In the genomic region with DNA sequence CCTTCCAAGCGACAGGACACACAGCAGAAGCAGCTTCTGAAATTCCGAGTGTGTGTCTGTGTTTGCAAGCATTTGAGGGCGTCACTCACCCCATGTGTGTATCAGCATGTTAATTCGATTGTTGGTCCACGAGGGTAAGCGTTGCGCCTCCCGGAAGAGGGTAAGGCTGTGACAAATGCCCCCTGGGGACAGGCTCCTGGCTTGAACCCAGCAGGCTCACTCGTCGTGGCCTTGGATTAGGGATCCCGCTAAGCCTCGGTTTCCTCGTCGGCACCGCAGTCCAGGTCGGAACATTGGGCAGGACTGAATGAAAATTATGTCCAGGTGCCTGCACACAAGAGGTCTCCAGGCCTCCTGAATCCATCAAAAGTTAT, we compare ENCODE assay signal across 9 cellular contexts. TPM values are rescaled to one million over a fixed set of nuclear protein-coding genes. Genes with fewer than 3 reads are reported as not detected.
DNase-seq lines count a peak whose midpoint lies in the region; ATAC-seq, FAIRE-seq and TF ChIP-seq lines count a peak whose summit lies in the region.
"Had no signal": no experiment of that assay in that cellular context is flagged by ENCODE, and none has a peak within 500 bp of the region (broad histone marks: within the 10 kb centered on the region; RNA-seq: fewer than 3 reads in every experiment).

No MANE protein-coding gene starts in this region.

- intact Hi-C loops in A673 (cut with micrococcal nuclease; ENCODE audit: unreplicated experiment): no loop called here
- intact Hi-C loops in GM12878 (cut with micrococcal nuclease; ENCODE audit: unreplicated experiment): no loop called here

- H3K4me1 ChIP-seq in A673 (ENCODE audit: insufficient read depth, low read length, poor library complexity, severe bottlenecking) (peaks cover 9% of the 10 kb centered on the region), GM12878 (ENCODE audit: control insufficient read depth, insufficient read depth, low read length) (peaks cover 14% of the 10 kb centered on the region), mesendoderm (ENCODE audit: control insufficient read depth, low read depth, low read length) (no peaks in the 10 kb centered on the region)
- H3K4me1 ChIP-seq: SJSA1 had no signal

- H3K27me3 ChIP-seq in A673 (replicated peaks; ENCODE audit: insufficient read depth, low read depth, low read length, poor library complexity) (no peaks in the 10 kb centered on the region), HL-60 (ENCODE audit: insufficient read depth, poor library complexity, severe bottlenecking) (no peaks in the 10 kb centered on the region), GM12878 (replicated peaks in 1 of 2; ENCODE audit: control insufficient read depth in 2 of 2, insufficient read depth in 2 of 2, low read length in 1 of 2) (no peaks in the 10 kb centered on the region), mesendoderm (ENCODE audit: insufficient read depth, low read length, poor library complexity) (no peaks in the 10 kb centered on the region)

- H3K23ac ChIP-seq in mesendoderm (ENCODE audit: low read length): no peak overlapping the region

- no peak for TF ChIP-seq CTCF in A673 (conservative IDR thresholded peaks at IDR 0.05; ENCODE audit: low read depth, low read length)
- no peak for TF ChIP-seq CTCF in HL-60 (IDR thresholded peaks at IDR 0.05; ENCODE audit: insufficient read depth, low read length)
- TF ChIP-seq CTCF in GM12878 (IDR thresholded peaks at IDR 0.05 in 2 of 3, conservative IDR thresholded peaks at IDR 0.05 in 1 of 3; ENCODE audit: control insufficient read depth in 2 of 3, extremely low read depth in 1 of 3, insufficient read depth in 1 of 3, low read depth in 3 of 3, low read length in 3 of 3): no peak

- BruUV-seq in A673 (replicated peaks; lab: Mats Ljungman, UMichigan) (no TSS peak), GM12878 (replicated peaks; lab: Mats Ljungman, UMichigan) (TSS peak; percentile 68)

- POLR2A ChIA-PET in A673 (lab: Charles Lee; ENCODE audit: low non-redundant PET) (no interaction called here), GM12878 (lab: Charles Lee) (no interaction called here)

- H3K4ac ChIP-seq in mesendoderm (ENCODE audit: low read depth, low read length): no peak overlapping the region

- ATAC-seq in GM12878 (no peak), HG02759 (IDR thresholded peaks at IDR 0.05; ENCODE audit: unreplicated experiment) (no peak)

- H3K18ac ChIP-seq in mesendoderm (ENCODE audit: low read length): no peak overlapping the region

- H2AFZ ChIP-seq in GM12878 (ENCODE audit: control insufficient read depth, low read depth, low read length): peak overlapping the region; percentile 99

- TF ChIP-seq RAD21 in GM12878 (IDR thresholded peaks at IDR 0.05; ENCODE audit: insufficient read depth, low read depth, low read length): no peak

- TF ChIP-seq EP300 in GM12878 (IDR thresholded peaks at IDR 0.05; ENCODE audit: borderline replicate concordance in 1 of 2, control insufficient read depth in 1 of 2, low read depth in 2 of 2, low read length in 2 of 2): no peak

- H3K56ac ChIP-seq in mesendoderm (ENCODE audit: low read length): peak overlapping the region; percentile 69

- peaks cover 4% of the 10 kb centered on the region for H3K79me1 ChIP-seq in mesendoderm (ENCODE audit: low read length)

- H3K27ac ChIP-seq in A673 (ENCODE audit: low read depth, low read length, poor library complexity, severe bottlenecking): no peak overlapping the region
- peak overlapping the region; percentile 84 for H3K27ac ChIP-seq in HL-60 (replicated peaks)
- no peak overlapping the region for H3K27ac ChIP-seq in GM12878 (ENCODE audit: control insufficient read depth, insufficient read depth)
- no peak overlapping the region for H3K27ac ChIP-seq in mesendoderm (ENCODE audit: low read depth, low read length)
- H3K27ac ChIP-seq: SJSA1 had no signal

- no peak overlapping the region for H2BK5ac ChIP-seq in mesendoderm (ENCODE audit: low read length)

- H4K20me1 ChIP-seq in GM12878 (ENCODE audit: control insufficient read depth, insufficient read depth): no peaks in the 10 kb centered on the region

- RAD21 ChIA-PET in GM12878 (lab: Charles Lee; ENCODE audit: unreplicated experiment): no interaction called here

- CTCF ChIA-PET in A673 (lab: Charles Lee): no interaction called here
- CTCF ChIA-PET in GM12878 (lab: Yijun Ruan, JAX): no interaction called here

- H2AK5ac ChIP-seq in mesendoderm (ENCODE audit: low read length): no peak overlapping the region

- 87% methylated on average over 14 of the region's 16 CpGs for WGBS in GM12878 (ENCODE audit: insufficient coverage, insufficient replicate concordance, low lambda C conversion rate, missing lambda C conversion rate)
- no CpG with 5 or more reads among the region's 16 CpGs for WGBS in mesendoderm (ENCODE audit: extremely low coverage, insufficient coverage, low lambda C conversion rate)

- in situ Hi-C loops in GM12878 (cut with MboI): no loop called here

- H2BK120ac ChIP-seq in mesendoderm (ENCODE audit: low read depth, low read length): no peak overlapping the region

- no peak overlapping the region for H4K5ac ChIP-seq in mesendoderm (ENCODE audit: low read length)

- no peak for TF ChIP-seq POLR2A in GM12878 (IDR thresholded peaks at IDR 0.05; ENCODE audit: low read depth, low read length)

- peak; percentile 54 for DNase-seq in A673 (ENCODE audit: low spot score)
- no peak for DNase-seq in HL-60 (ENCODE audit: low read depth in 1 of 2, low spot score in 1 of 2)
- DNase-seq in GM12878 (ENCODE audit: low read depth, low spot score): no peak
- DNase-seq in mesendoderm: no peak
- DNase-seq in medulla oblongata (ENCODE audit: extremely low spot score): no peak
- DNase-seq in activated gamma-delta T cell (lab: John Stamatoyannopoulos, UW): no peak
- no peak for DNase-seq in DMS114 treated with DMSO at 0.1 percent for 48 hours (lab: John Stamatoyannopoulos, UW; ENCODE audit: unreplicated experiment)

- H3K36me3 ChIP-seq in A673 (ENCODE audit: insufficient read depth, low read length, poor library complexity, severe bottlenecking) (no peaks in the 10 kb centered on the region), GM12878 (ENCODE audit: control insufficient read depth in 2 of 2, insufficient read depth in 2 of 2, low read length in 1 of 2) (peaks cover 0 to 7% of the 10 kb centered on the region in 2 experiments; a peak in 1 of 4 replicates), mesendoderm (ENCODE audit: control insufficient read depth, insufficient read depth, low read length) (no peaks in the 10 kb centered on the region)

- H3K9ac ChIP-seq in GM12878 (ENCODE audit: control insufficient read depth, insufficient read depth, low read length) (no peak overlapping the region), mesendoderm (ENCODE audit: low read length) (no peak overlapping the region)

- no peak for FAIRE-seq in GM12878 (lab: Jason Lieb, UNC)

- no peak overlapping the region for H2BK15ac ChIP-seq in mesendoderm (replicated peaks; ENCODE audit: low read depth)

- SMC1A ChIA-PET in GM12878 (lab: Charles Lee; ENCODE audit: uncharacterized antibody, unreplicated experiment): no interaction called here

- H3K79me2 ChIP-seq in GM12878 (ENCODE audit: control insufficient read depth, insufficient read depth, low read length): peaks cover 18% of the 10 kb centered on the region
- no peaks in the 10 kb centered on the region for H3K79me2 ChIP-seq in mesendoderm (ENCODE audit: control insufficient read depth, insufficient read depth, low read length)

- H3K9me3 ChIP-seq in A673 (ENCODE audit: low read depth, low read length, poor library complexity, severe bottlenecking) (no peaks in the 10 kb centered on the region), GM12878 (replicated peaks; ENCODE audit: control insufficient read depth, insufficient read depth, low read length) (no peaks in the 10 kb centered on the region)
- H3K9me3 ChIP-seq: SJSA1 had no signal

- H3K4me3 ChIP-seq in A673 (ENCODE audit: low read depth, low read length, poor library complexity, severe bottlenecking) (peak overlapping the region; percentile 79), HL-60 (replicated peaks; ENCODE audit: insufficient read depth, low read length) (peak overlapping the region; percentile 80), GM12878 (peak overlapping the region; percentile 99; the same call in 1 of the 2 replicates), mesendoderm (ENCODE audit: low read length) (no peak overlapping the region)
- H3K4me3 ChIP-seq: SJSA1 had no signal

- H4K8ac ChIP-seq in mesendoderm (ENCODE audit: low read depth, low read length): no peak overlapping the region

- peak overlapping the region; percentile 86 for H3K4me2 ChIP-seq in GM12878 (ENCODE audit: control insufficient read depth, insufficient read depth)
- H3K4me2 ChIP-seq in mesendoderm (ENCODE audit: low read length): no peak overlapping the region

RNA-seq across cellular contexts. Expression of gene STXBP2, which starts 0.6 kb away (rescaled TPM):
- 49.8 and 60.0 TPM in 2 replicates for total RNA-seq in A673 (2021)
- total RNA-seq in GM12878 (2013; cell fraction: nucleolus; rRNA removed): 72.6 and 93.2 TPM in 2 replicates
- total RNA-seq in GM12878 (2014; rRNA removed): 38.9 and 48.5 TPM in 2 replicates
- total RNA-seq in GM12878 (2014; rRNA removed; fragmentation: Illumina TruSeq; extraction: Trizol): 27.2 and 27.4 TPM in 2 replicates
- total RNA-seq in GM12878 (2021): 106 and 111 TPM in 2 replicates
- polyA plus RNA-seq in GM12878 (2011; ENCODE audit: low read depth): 75.4 TPM
- polyA plus RNA-seq in GM12878 (2011; rRNA removed): 52.5 and 74.3 TPM in 2 replicates
- polyA plus RNA-seq in GM12878 (2011; cell fraction: cytosol; rRNA removed): 67.0 and 97.4 TPM in 2 replicates
- 391 and 432 TPM in 2 replicates for polyA plus RNA-seq in GM12878 (2011; cell fraction: nucleus; rRNA removed)
- 121 and 140 TPM in 2 replicates for polyA plus RNA-seq in GM12878 (2012)
- 23.3 and 43.9 TPM in 2 replicates for polyA plus RNA-seq in GM12878 (2014; fragmentation: Illumina TruSeq; extraction: Trizol)
- polyA plus RNA-seq in GM12878 (2014; fragmentation: Nextera tagmentation; extraction: Ambion mirVana): 10 to 100 TPM in 1 of 2 experiments, 1 to 10 TPM in 1; 2.6 to 11.9 TPM
- polyA plus RNA-seq in GM12878 (2014; rRNA removed): 103 and 119 TPM in 2 replicates
- 10 to 100 TPM; 95.3 to 96.5 TPM for polyA plus RNA-seq in GM12878 (2016; fragmentation: Nextera tagmentation; extraction: Ambion mirVana)
- 265 and 650 TPM in 2 replicates for polyA minus RNA-seq in GM12878 (2011; rRNA and poly(A)+ RNA removed)
- polyA minus RNA-seq in GM12878 (2011; cell fraction: cytosol; rRNA and poly(A)+ RNA removed): 52.2 and 53.7 TPM in 2 replicates
- polyA minus RNA-seq in GM12878 (2011; cell fraction: nucleus; rRNA and poly(A)+ RNA removed): 109 and 189 TPM in 2 replicates
- 24.9 TPM for polyA plus RNA-seq in mesendoderm (2013, experiment 1 of 2)
- 26.5 TPM for polyA plus RNA-seq in mesendoderm (2013, experiment 2 of 2)

RNA-seq across cellular contexts. Expression of gene PCP2, which starts 2.8 kb away (rescaled TPM):
- total RNA-seq in A673 (2021) (not detected in 2 replicates), GM12878 (2014; rRNA removed) (not detected in 2 replicates), GM12878 (2014; rRNA removed; fragmentation: Illumina TruSeq; extraction: Trizol) (0.31 TPM in 1 of 2 replicates, not detected in the other), GM12878 (2021) (0.27 and 0.62 TPM in 2 replicates)
- not detected in 2 replicates for total RNA-seq in GM12878 (2013; cell fraction: nucleolus; rRNA removed)
- polyA plus RNA-seq in GM12878 (2011; ENCODE audit: low read depth): not detected
- polyA plus RNA-seq in GM12878 (2011; rRNA removed) (0.19 TPM in 1 of 2 replicates, not detected in the other), GM12878 (2014; fragmentation: Illumina TruSeq; extraction: Trizol) (0.10 TPM in 1 of 2 replicates, not detected in the other), GM12878 (2014; fragmentation: Nextera tagmentation; extraction: Ambion mirVana) (not detected), GM12878 (2014; rRNA removed) (0.15 and 0.31 TPM in 2 replicates), GM12878 (2016; fragmentation: Nextera tagmentation; extraction: Ambion mirVana) (not detected)
- polyA plus RNA-seq in GM12878 (2011; cell fraction: cytosol; rRNA removed): 0.22 and 0.59 TPM in 2 replicates
- 2.7 and 3.9 TPM in 2 replicates for polyA plus RNA-seq in GM12878 (2011; cell fraction: nucleus; rRNA removed)
- 2.7 and 4.4 TPM in 2 replicates for polyA plus RNA-seq in GM12878 (2012)
- polyA minus RNA-seq in GM12878 (2011; rRNA and poly(A)+ RNA removed): not detected in 2 replicates
- polyA minus RNA-seq in GM12878 (2011; cell fraction: cytosol; rRNA and poly(A)+ RNA removed): not detected in 2 replicates
- polyA minus RNA-seq in GM12878 (2011; cell fraction: nucleus; rRNA and poly(A)+ RNA removed): not detected in 2 replicates
- not detected for polyA plus RNA-seq in mesendoderm (2013, experiment 1 of 2)
- polyA plus RNA-seq in mesendoderm (2013, experiment 2 of 2): not detected
- total RNA-seq: SJSA1 had no signal

RNA-seq across cellular contexts. Expression of gene PET100, which starts 6.7 kb away (rescaled TPM):
- total RNA-seq in A673 (2021): 129 and 130 TPM in 2 replicates
- 5.1 and 12.9 TPM in 2 replicates for total RNA-seq in GM12878 (2013; cell fraction: nucleolus; rRNA removed)
- 47.0 and 60.8 TPM in 2 replicates for total RNA-seq in GM12878 (2014; rRNA removed)
- total RNA-seq in GM12878 (2014; rRNA removed; fragmentation: Illumina TruSeq; extraction: Trizol): 90.7 and 92.9 TPM in 2 replicates
- 156 and 159 TPM in 2 replicates for total RNA-seq in GM12878 (2021)
- 19.6 TPM for polyA plus RNA-seq in GM12878 (2011; ENCODE audit: low read depth)
- polyA plus RNA-seq in GM12878 (2011; rRNA removed): 73.8 and 108 TPM in 2 replicates
- polyA plus RNA-seq in GM12878 (2011; cell fraction: cytosol; rRNA removed): 20.6 and 26.3 TPM in 2 replicates
- polyA plus RNA-seq in GM12878 (2011; cell fraction: nucleus; rRNA removed): 19.2 and 38.5 TPM in 2 replicates
- 82.4 and 139 TPM in 2 replicates for polyA plus RNA-seq in GM12878 (2012)
- polyA plus RNA-seq in GM12878 (2014; fragmentation: Illumina TruSeq; extraction: Trizol): 47.3 and 85.6 TPM in 2 replicates
- 100 to 1,000 TPM; 353 to 462 TPM for polyA plus RNA-seq in GM12878 (2014; fragmentation: Nextera tagmentation; extraction: Ambion mirVana)
- polyA plus RNA-seq in GM12878 (2014; rRNA removed): 66.0 and 79.5 TPM in 2 replicates
- polyA plus RNA-seq in GM12878 (2016; fragmentation: Nextera tagmentation; extraction: Ambion mirVana): 100 to 1,000 TPM; 332 to 386 TPM
- 3.7 and 9.2 TPM in 2 replicates for polyA minus RNA-seq in GM12878 (2011; rRNA and poly(A)+ RNA removed)
- polyA minus RNA-seq in GM12878 (2011; cell fraction: cytosol; rRNA and poly(A)+ RNA removed): 2.5 and 12.3 TPM in 2 replicates
- 3.7 and 8.1 TPM in 2 replicates for polyA minus RNA-seq in GM12878 (2011; cell fraction: nucleus; rRNA and poly(A)+ RNA removed)
- polyA plus RNA-seq in mesendoderm (2013, experiment 1 of 2): 401 TPM
- polyA plus RNA-seq in mesendoderm (2013, experiment 2 of 2): 400 TPM

RNA-seq across cellular contexts. Expression of gene XAB2, which starts 7.0 kb away (rescaled TPM):
- total RNA-seq in A673 (2021): 46.8 and 50.4 TPM in 2 replicates
- 33.5 and 37.0 TPM in 2 replicates for total RNA-seq in GM12878 (2013; cell fraction: nucleolus; rRNA removed)
- 29.6 and 41.5 TPM in 2 replicates for total RNA-seq in GM12878 (2014; rRNA removed)
- 13.5 and 15.3 TPM in 2 replicates for total RNA-seq in GM12878 (2014; rRNA removed; fragmentation: Illumina TruSeq; extraction: Trizol)
- total RNA-seq in GM12878 (2021): 42.9 and 45.1 TPM in 2 replicates
- polyA plus RNA-seq in GM12878 (2011; ENCODE audit: low read depth): 14.8 TPM
- polyA plus RNA-seq in GM12878 (2011; rRNA removed): 9.3 and 28.5 TPM in 2 replicates
- 38.1 and 53.8 TPM in 2 replicates for polyA plus RNA-seq in GM12878 (2011; cell fraction: cytosol; rRNA removed)
- 131 and 151 TPM in 2 replicates for polyA plus RNA-seq in GM12878 (2011; cell fraction: nucleus; rRNA removed)
- 39.2 and 44.4 TPM in 2 replicates for polyA plus RNA-seq in GM12878 (2012)
- 2.3 and 11.3 TPM in 2 replicates for polyA plus RNA-seq in GM12878 (2014; fragmentation: Illumina TruSeq; extraction: Trizol)
- polyA plus RNA-seq in GM12878 (2014; fragmentation: Nextera tagmentation; extraction: Ambion mirVana): under 1 TPM; 0.34 to 0.66 TPM
- polyA plus RNA-seq in GM12878 (2014; rRNA removed): 38.1 and 43.5 TPM in 2 replicates
- polyA plus RNA-seq in GM12878 (2016; fragmentation: Nextera tagmentation; extraction: Ambion mirVana): 10 to 100 TPM; 17.3 to 20.4 TPM
- polyA minus RNA-seq in GM12878 (2011; rRNA and poly(A)+ RNA removed): 46.3 and 67.8 TPM in 2 replicates
- polyA minus RNA-seq in GM12878 (2011; cell fraction: cytosol; rRNA and poly(A)+ RNA removed): 31.8 and 32.5 TPM in 2 replicates
- polyA minus RNA-seq in GM12878 (2011; cell fraction: nucleus; rRNA and poly(A)+ RNA removed): 25.0 and 39.0 TPM in 2 replicates
- polyA plus RNA-seq in mesendoderm (2013, experiment 1 of 2): 21.0 TPM
- 20.3 TPM for polyA plus RNA-seq in mesendoderm (2013, experiment 2 of 2)

RNA-seq across cellular contexts. Expression of gene RETN, which starts 32.5 kb away (rescaled TPM):
- total RNA-seq in A673 (2021) (not detected in 2 replicates), GM12878 (2014; rRNA removed) (not detected in 2 replicates), GM12878 (2014; rRNA removed; fragmentation: Illumina TruSeq; extraction: Trizol) (not detected in 2 replicates), GM12878 (2021) (not detected in 2 replicates)
- total RNA-seq in GM12878 (2013; cell fraction: nucleolus; rRNA removed): not detected in 2 replicates
- not detected for polyA plus RNA-seq in GM12878 (2011; ENCODE audit: low read depth)
- polyA plus RNA-seq in GM12878 (2011; rRNA removed) (not detected in 2 replicates), GM12878 (2014; fragmentation: Illumina TruSeq; extraction: Trizol) (0.26 TPM in 1 of 2 replicates, not detected in the other), GM12878 (2014; fragmentation: Nextera tagmentation; extraction: Ambion mirVana) (not detected), GM12878 (2014; rRNA removed) (not detected in 2 replicates), GM12878 (2016; fragmentation: Nextera tagmentation; extraction: Ambion mirVana) (not detected)
- not detected in 2 replicates for polyA plus RNA-seq in GM12878 (2011; cell fraction: cytosol; rRNA removed)
- polyA plus RNA-seq in GM12878 (2011; cell fraction: nucleus; rRNA removed): not detected in 2 replicates
- polyA plus RNA-seq in GM12878 (2012): not detected in 2 replicates
- not detected in 2 replicates for polyA minus RNA-seq in GM12878 (2011; rRNA and poly(A)+ RNA removed)
- polyA minus RNA-seq in GM12878 (2011; cell fraction: cytosol; rRNA and poly(A)+ RNA removed): not detected in 2 replicates
- polyA minus RNA-seq in GM12878 (2011; cell fraction: nucleus; rRNA and poly(A)+ RNA removed): not detected in 2 replicates
- polyA plus RNA-seq in mesendoderm (2013, experiment 1 of 2): not detected
- polyA plus RNA-seq in mesendoderm (2013, experiment 2 of 2): not detected
- total RNA-seq: SJSA1 had no signal
